ENCODE assay signal across 1 cellular context in genomic region chr12:6614513-6615177, GRCh38.
TF ChIP-seq lines count a peak whose summit lies in the region.

No MANE protein-coding gene starts in this region.

TF ChIP-seq in IMR-90, 13 proteins besides CTCF, POLR2A, EP300 and RAD21:
- TF ChIP-seq USF2 (IDR thresholded peaks at IDR 0.05; ENCODE audit: low read depth, low read length) (no peak), FOS (IDR thresholded peaks at IDR 0.05; ENCODE audit: low read depth, low read length) (no peak), CEBPB (IDR thresholded peaks at IDR 0.05; ENCODE audit: low read depth, low read length) (no peak), MAZ (IDR thresholded peaks at IDR 0.05; ENCODE audit: borderline replicate concordance, low read depth, low read length) (no peak), BHLHE40 (IDR thresholded peaks at IDR 0.05; ENCODE audit: low read depth, low read length) (no peak), NFE2L2 (IDR thresholded peaks at IDR 0.05; ENCODE audit: low read depth, low read length) (no peak), RCOR1 (IDR thresholded peaks at IDR 0.05; ENCODE audit: insufficient replicate concordance, low read length) (no peak), MAFK (IDR thresholded peaks at IDR 0.05; ENCODE audit: low read depth, low read length) (no peak), RFX5 (IDR thresholded peaks at IDR 0.05; ENCODE audit: low read depth, low read length) (no peak), SMC3 (IDR thresholded peaks at IDR 0.05; ENCODE audit: low read depth, low read length) (no peak), ELK1 (IDR thresholded peaks at IDR 0.05; ENCODE audit: borderline replicate concordance, low read depth, low read length) (no peak), CHD1 (IDR thresholded peaks at IDR 0.05; ENCODE audit: low read depth, low read length) (no peak), MXI1 (IDR thresholded peaks at IDR 0.05; ENCODE audit: borderline replicate concordance, low read depth, low read length) (no peak)
